1 cellular context compared by ENCODE assay signal in the genomic region with DNA sequence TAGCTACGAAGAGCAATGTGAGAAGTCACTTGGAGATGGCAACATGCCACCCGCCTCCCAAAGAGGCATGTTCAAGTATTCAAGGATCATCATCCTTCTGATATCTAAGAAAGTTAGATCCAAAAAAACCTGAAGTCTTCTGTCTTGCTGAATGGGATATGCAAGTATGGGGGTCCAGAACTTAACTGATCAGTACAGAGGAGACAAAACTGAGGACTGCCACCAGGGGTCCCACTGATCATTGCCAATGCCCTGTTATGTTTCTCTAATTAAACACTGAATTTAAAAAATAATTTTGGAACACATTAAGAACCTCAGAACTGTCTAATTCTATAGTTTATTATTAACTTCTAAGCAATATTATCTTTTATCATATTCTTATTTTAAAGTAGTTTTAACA.
TF ChIP-seq lines count a peak whose summit lies in the region.

No MANE protein-coding gene starts in this region.

TF ChIP-seq in GM12878, 131 proteins besides CTCF, POLR2A, EP300 and RAD21 (continued from another document):
- TF ChIP-seq RB1 (IDR thresholded peaks at IDR 0.05; ENCODE audit: borderline replicate concordance), result no peak
TF ChIP-seq in GM12878: peak in this region for 1.
